Comparison of ENCODE assay signal across 1 cellular context in the genomic region with DNA sequence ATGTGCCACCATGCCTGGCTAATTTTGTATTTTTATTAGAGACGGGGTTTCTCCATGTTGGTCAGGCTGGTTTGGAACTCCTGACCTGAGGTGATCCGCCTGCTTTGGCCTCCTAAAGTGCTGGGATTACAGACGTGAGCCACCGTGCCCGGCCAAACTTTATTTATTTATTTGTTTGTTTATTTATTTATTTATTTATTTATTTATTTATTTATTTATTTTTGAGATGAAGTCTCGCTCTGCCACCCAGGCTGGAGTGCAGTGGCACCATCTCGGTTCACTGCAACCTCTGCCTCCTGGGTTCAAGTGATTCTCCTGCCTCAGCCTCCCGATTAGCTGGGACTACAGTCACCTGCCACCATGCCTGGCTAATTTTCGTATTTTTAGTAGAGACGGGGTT.
A peak's percentile ranks its signal among the peaks of the same experiment; 100 is the strongest.
TF ChIP-seq lines count a peak whose summit lies in the region.

No MANE protein-coding gene starts in this region.

TF ChIP-seq in HEK293, 187 proteins besides CTCF, POLR2A, EP300 and RAD21 (continued from another document):
- TF ChIP-seq ZNF654 (tag by site-specific recombination; IDR thresholded peaks at IDR 0.05; ENCODE audit: low read depth) = peak; percentile 34
- TF ChIP-seq ZNF223 (tag by site-specific recombination; IDR thresholded peaks at IDR 0.05) = 0 out of 2 replicates have a peak, but pooled peaks have one; percentile 22
- TF ChIP-seq, protein P1, sequence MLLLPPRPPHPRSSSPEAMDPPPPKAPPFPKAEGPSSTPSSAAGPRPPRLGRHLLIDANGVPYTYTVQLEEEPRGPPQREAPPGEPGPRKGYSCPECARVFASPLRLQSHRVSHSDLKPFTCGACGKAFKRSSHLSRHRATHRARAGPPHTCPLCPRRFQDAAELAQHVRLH (tag by site-specific recombination; IDR thresholded peaks at IDR 0.05) = 0 out of 2 replicates have a peak, but pooled peaks have one; percentile 22
- TF ChIP-seq ZNF555 (tag by site-specific recombination; conservative IDR thresholded peaks at IDR 0.05) = peak; percentile 79
- TF ChIP-seq, protein P2, sequence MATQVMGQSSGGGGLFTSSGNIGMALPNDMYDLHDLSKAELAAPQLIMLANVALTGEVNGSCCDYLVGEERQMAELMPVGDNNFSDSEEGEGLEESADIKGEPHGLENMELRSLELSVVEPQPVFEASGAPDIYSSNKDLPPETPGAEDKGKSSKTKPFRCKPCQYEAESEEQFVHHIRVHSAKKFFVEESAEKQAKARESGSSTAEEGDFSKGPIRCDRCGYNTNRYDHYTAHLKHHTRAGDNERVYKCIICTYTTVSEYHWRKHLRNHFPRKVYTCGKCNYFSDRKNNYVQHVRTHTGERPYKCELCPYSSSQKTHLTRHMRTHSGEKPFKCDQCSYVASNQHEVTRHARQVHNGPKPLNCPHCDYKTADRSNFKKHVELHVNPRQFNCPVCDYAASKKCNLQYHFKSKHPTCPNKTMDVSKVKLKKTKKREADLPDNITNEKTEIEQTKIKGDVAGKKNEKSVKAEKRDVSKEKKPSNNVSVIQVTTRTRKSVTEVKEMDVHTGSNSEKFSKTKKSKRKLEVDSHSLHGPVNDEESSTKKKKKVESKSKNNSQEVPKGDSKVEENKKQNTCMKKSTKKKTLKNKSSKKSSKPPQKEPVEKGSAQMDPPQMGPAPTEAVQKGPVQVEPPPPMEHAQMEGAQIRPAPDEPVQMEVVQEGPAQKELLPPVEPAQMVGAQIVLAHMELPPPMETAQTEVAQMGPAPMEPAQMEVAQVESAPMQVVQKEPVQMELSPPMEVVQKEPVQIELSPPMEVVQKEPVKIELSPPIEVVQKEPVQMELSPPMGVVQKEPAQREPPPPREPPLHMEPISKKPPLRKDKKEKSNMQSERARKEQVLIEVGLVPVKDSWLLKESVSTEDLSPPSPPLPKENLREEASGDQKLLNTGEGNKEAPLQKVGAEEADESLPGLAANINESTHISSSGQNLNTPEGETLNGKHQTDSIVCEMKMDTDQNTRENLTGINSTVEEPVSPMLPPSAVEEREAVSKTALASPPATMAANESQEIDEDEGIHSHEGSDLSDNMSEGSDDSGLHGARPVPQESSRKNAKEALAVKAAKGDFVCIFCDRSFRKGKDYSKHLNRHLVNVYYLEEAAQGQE (tag by site-specific recombination; IDR thresholded peaks at IDR 0.05) = peak; percentile 67
- peak; percentile 73 for TF ChIP-seq ZNF426 (tag by site-specific recombination; IDR thresholded peaks at IDR 0.05)
- peak; percentile 54; the same call in 1 of the 2 replicates for TF ChIP-seq ZNF433 (tag by site-specific recombination; IDR thresholded peaks at IDR 0.05; ENCODE audit: low read depth)
- TF ChIP-seq ZNF394 (tag by site-specific recombination; IDR thresholded peaks at IDR 0.05; ENCODE audit: borderline replicate concordance) = peak; percentile 91
- 0 out of 2 replicates have a peak, but pooled peaks have one; percentile 65 for TF ChIP-seq ZNF202 (tag by site-specific recombination; IDR thresholded peaks at IDR 0.05; ENCODE audit: borderline replicate concordance)
- 0 out of 2 replicates have a peak, but pooled peaks have one; percentile 56 for TF ChIP-seq ZNF791 (tag by site-specific recombination; IDR thresholded peaks at IDR 0.05)
- TF ChIP-seq, protein P3, sequence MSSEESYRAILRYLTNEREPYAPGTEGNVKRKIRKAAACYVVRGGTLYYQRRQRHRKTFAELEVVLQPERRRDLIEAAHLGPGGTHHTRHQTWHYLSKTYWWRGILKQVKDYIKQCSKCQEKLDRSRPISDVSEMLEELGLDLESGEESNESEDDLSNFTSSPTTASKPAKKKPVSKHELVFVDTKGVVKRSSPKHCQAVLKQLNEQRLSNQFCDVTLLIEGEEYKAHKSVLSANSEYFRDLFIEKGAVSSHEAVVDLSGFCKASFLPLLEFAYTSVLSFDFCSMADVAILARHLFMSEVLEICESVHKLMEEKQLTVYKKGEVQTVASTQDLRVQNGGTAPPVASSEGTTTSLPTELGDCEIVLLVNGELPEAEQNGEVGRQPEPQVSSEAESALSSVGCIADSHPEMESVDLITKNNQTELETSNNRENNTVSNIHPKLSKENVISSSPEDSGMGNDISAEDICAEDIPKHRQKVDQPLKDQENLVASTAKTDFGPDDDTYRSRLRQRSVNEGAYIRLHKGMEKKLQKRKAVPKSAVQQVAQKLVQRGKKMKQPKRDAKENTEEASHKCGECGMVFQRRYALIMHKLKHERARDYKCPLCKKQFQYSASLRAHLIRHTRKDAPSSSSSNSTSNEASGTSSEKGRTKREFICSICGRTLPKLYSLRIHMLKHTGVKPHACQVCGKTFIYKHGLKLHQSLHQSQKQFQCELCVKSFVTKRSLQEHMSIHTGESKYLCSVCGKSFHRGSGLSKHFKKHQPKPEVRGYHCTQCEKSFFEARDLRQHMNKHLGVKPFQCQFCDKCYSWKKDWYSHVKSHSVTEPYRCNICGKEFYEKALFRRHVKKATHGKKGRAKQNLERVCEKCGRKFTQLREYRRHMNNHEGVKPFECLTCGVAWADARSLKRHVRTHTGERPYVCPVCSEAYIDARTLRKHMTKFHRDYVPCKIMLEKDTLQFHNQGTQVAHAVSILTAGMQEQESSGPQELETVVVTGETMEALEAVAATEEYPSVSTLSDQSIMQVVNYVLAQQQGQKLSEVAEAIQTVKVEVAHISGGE (tag by site-specific recombination; conservative IDR thresholded peaks at IDR 0.05; ENCODE audit: low read depth) = peak; percentile 65
- TF ChIP-seq ZNF664 (tag by site-specific recombination; IDR thresholded peaks at IDR 0.05) = peak; percentile 42; the same call in 1 of the 2 replicates
- TF ChIP-seq ZXDB (tag by site-specific recombination; IDR thresholded peaks at IDR 0.05) = peak; percentile 46; the same call in 1 of the 2 replicates
- peak; percentile 91 for TF ChIP-seq ZNF140 (tag by site-specific recombination; IDR thresholded peaks at IDR 0.05)
- TF ChIP-seq ZNF354C (tag by site-specific recombination; IDR thresholded peaks at IDR 0.05; ENCODE audit: borderline replicate concordance, low read depth) = peak; percentile 57; the same call in 1 of the 2 replicates
- peak; percentile 81 for TF ChIP-seq ZNF266 (tag by site-specific recombination; IDR thresholded peaks at IDR 0.05; ENCODE audit: low read depth)
- peak; percentile 27 for TF ChIP-seq ZNF510 (tag by site-specific recombination; IDR thresholded peaks at IDR 0.05; ENCODE audit: insufficient replicate concordance)
